Comparison of ENCODE assay signal across 16 cellular contexts in the genomic region with DNA sequence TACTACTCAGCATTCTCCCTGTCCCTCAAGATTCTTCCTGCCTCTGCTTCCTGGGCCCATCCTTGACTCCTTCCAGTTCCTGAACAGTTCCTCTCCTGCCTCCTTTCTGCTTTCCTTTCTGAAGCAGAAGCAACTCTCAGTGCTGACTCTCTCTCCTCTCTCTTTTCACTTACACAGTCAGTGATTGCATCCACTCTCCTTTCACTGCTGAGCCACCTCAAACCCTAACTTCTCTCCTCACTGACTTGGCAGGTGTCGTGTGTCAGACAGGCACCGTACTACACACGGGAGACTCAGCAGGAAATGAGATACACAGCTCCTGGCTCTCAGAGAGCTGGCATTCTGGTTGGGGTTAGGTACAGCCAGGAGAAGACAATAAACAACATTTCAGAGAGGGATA. TPM values are rescaled to one million over a fixed set of nuclear protein-coding genes. Genes with fewer than 3 reads are reported as not detected.
DNase-seq lines count a peak whose midpoint lies in the region; ATAC-seq, FAIRE-seq and TF ChIP-seq lines count a peak whose summit lies in the region.
"Had no signal": no experiment of that assay in that cellular context is flagged by ENCODE, and none has a peak within 500 bp of the region (broad histone marks: within the 10 kb centered on the region; RNA-seq: fewer than 3 reads in every experiment).

No MANE protein-coding gene starts in this region.

- H3K9me3 ChIP-seq in CD4-positive, alpha-beta T cell (ENCODE audit: control insufficient read depth, low read length) = no peaks in the 10 kb centered on the region
- no peaks in the 10 kb centered on the region for H3K9me3 ChIP-seq in kidney (ENCODE audit: control insufficient read depth in 1 of 2, low read length in 2 of 2)
- H3K9me3 ChIP-seq: gastrocnemius medialis, sigmoid colon had no signal

- H3K9me3 Mint-ChIP-seq in CD4-positive, alpha-beta T cell = no peaks in the 10 kb centered on the region
- H3K9me3 Mint-ChIP-seq in activated CD4-positive, alpha-beta memory T cell treated with anti-CD3 and anti-CD28 coated beads for 36 hours = no peaks in the 10 kb centered on the region
- no peaks in the 10 kb centered on the region for H3K9me3 Mint-ChIP-seq in immature natural killer cell

- H3K36me3 ChIP-seq in ACC112 (ENCODE audit: insufficient read depth, low read length) (peaks cover 6% of the 10 kb centered on the region; the same call in 1 of the 2 replicates), kidney (ENCODE audit: control insufficient read depth in 1 of 2, insufficient read depth in 2 of 2, low read length in 2 of 2) (peaks cover 10 to 13% of the 10 kb centered on the region in 2 donors)

- POLR2A ChIA-PET in CD4-positive, alpha-beta T cell (lab: Charles Lee) = no interaction called here
- POLR2A ChIA-PET in activated CD4-positive, alpha-beta memory T cell treated with anti-CD3 and anti-CD28 coated beads for 36 hours (lab: Charles Lee) = no interaction called here

- H3K27me3 ChIP-seq in ACC112 (ENCODE audit: insufficient read depth, low read length) = no peaks in the 10 kb centered on the region
- H3K27me3 ChIP-seq in CD4-positive, alpha-beta T cell (ENCODE audit: control insufficient read depth, insufficient read depth, low read length) = no peaks in the 10 kb centered on the region
- H3K27me3 ChIP-seq: gastrocnemius medialis, sigmoid colon had no signal

- no peak for ATAC-seq in CD4-positive, alpha-beta T cell (ENCODE audit: poor library complexity)
- ATAC-seq in SK-N-SH treated with all-trans-retinoic acid at 6 μM for 48 hours (no peak), GM18498 (IDR thresholded peaks at IDR 0.05; ENCODE audit: unreplicated experiment) (no peak)
- ATAC-seq: gastrocnemius medialis had no signal

- no peak overlapping the region for H2AFZ ChIP-seq in ACC112 (ENCODE audit: low read length, unreplicated experiment)

- H3K9ac ChIP-seq in kidney (ENCODE audit: low read length in 2 of 2) = no peak overlapping the region

- CTCF ChIA-PET in CD4-positive, alpha-beta T cell (lab: Charles Lee) = no interaction called here
- CTCF ChIA-PET in activated CD4-positive, alpha-beta memory T cell treated with anti-CD3 and anti-CD28 coated beads for 36 hours (lab: Charles Lee) = interaction anchor here (0.7 kb wide), 1 partner anchor 72 kb away, joined by 4 read pairs; no protein-coding TSS in a partner anchor

- H3K4me1 Mint-ChIP-seq in CD4-positive, alpha-beta T cell (ENCODE audit: low read depth) = peaks cover 37% of the 10 kb centered on the region
- H3K4me1 Mint-ChIP-seq in activated CD4-positive, alpha-beta memory T cell treated with anti-CD3 and anti-CD28 coated beads for 36 hours (ENCODE audit: low read depth) = peaks cover 23% of the 10 kb centered on the region
- H3K4me1 Mint-ChIP-seq in immature natural killer cell = peaks cover 29 to 37% of the 10 kb centered on the region in 2 donors

- DNase-seq in CD4-positive, alpha-beta T cell = no peak
- DNase-seq in activated CD4-positive, alpha-beta memory T cell treated with anti-CD3 and anti-CD28 coated beads for 36 hours = peak; percentile 45
- DNase-seq in immature natural killer cell (no peak), kidney (no peak)
- DNase-seq: anterior cingulate cortex, gastrocnemius medialis, NCI-H1092, NCI-H524, sigmoid colon, T-helper 9 cell had no signal

- H3K27ac ChIP-seq in ACC112 (ENCODE audit: low read depth, low read length) (peak overlapping the region; percentile 2; the same call in 1 of the 2 replicates), kidney (ENCODE audit: low read depth in 2 of 2, low read length in 2 of 2) (no peak overlapping the region)
- H3K27ac ChIP-seq in CD4-positive, alpha-beta T cell (ENCODE audit: low read depth, low read length) = no peak overlapping the region
- H3K27ac ChIP-seq: sigmoid colon had no signal

- intact Hi-C loops in CD4-positive, alpha-beta T cell (cut with DNase I, micrococcal nuclease) = no loop called here
- intact Hi-C loops in activated CD4-positive, alpha-beta memory T cell treated with anti-CD3 and anti-CD28 coated beads for 36 hours (cut with micrococcal nuclease) = no loop called here
- intact Hi-C loops in kidney (cut with DNase I) = no loop called here

- no peak for FAIRE-seq in kidney (lab: Jason Lieb, UNC)

- peaks cover 19% of the 10 kb centered on the region for H3K79me2 ChIP-seq in ACC112 (ENCODE audit: control insufficient read depth, insufficient read depth, low read length, unreplicated experiment)

- peaks cover 78% of the 10 kb centered on the region for H3K36me3 Mint-ChIP-seq in CD4-positive, alpha-beta T cell (ENCODE audit: low read depth)
- peaks cover 19% of the 10 kb centered on the region for H3K36me3 Mint-ChIP-seq in activated CD4-positive, alpha-beta memory T cell treated with anti-CD3 and anti-CD28 coated beads for 36 hours
- H3K36me3 Mint-ChIP-seq in immature natural killer cell = peaks cover 5 to 18% (median 14%) of the 10 kb centered on the region in 3 donors

- no peak overlapping the region for H3K4me3 Mint-ChIP-seq in CD4-positive, alpha-beta T cell
- no peak overlapping the region for H3K4me3 Mint-ChIP-seq in activated CD4-positive, alpha-beta memory T cell treated with anti-CD3 and anti-CD28 coated beads for 36 hours
- H3K4me3 Mint-ChIP-seq in immature natural killer cell = no peak overlapping the region

- peak overlapping the region; percentile 18 for H3K27ac Mint-ChIP-seq in CD4-positive, alpha-beta T cell
- H3K27ac Mint-ChIP-seq in activated CD4-positive, alpha-beta memory T cell treated with anti-CD3 and anti-CD28 coated beads for 36 hours = peak overlapping the region; percentile 75
- H3K27ac Mint-ChIP-seq in immature natural killer cell = peak overlapping the region; percentile 0 to 63 (median 42)

- TF ChIP-seq CTCF in CD4-positive, alpha-beta T cell (IDR thresholded peaks at IDR 0.05) = no peak
- no peak for TF ChIP-seq CTCF in kidney (IDR thresholded peaks at IDR 0.05; ENCODE audit: borderline replicate concordance, extremely low read depth, insufficient read depth)

- no peaks in the 10 kb centered on the region for H3K27me3 Mint-ChIP-seq in CD4-positive, alpha-beta T cell
- H3K27me3 Mint-ChIP-seq in activated CD4-positive, alpha-beta memory T cell treated with anti-CD3 and anti-CD28 coated beads for 36 hours = no peaks in the 10 kb centered on the region
- peaks cover 0 to 3% (median 1%) of the 10 kb centered on the region in 3 donors for H3K27me3 Mint-ChIP-seq in immature natural killer cell (ENCODE audit: low read depth in 3 of 3)

- H3K4me3 ChIP-seq in ACC112 (ENCODE audit: low read depth, low read length) = no peak overlapping the region
- H3K4me3 ChIP-seq in kidney (ENCODE audit: low read length in 2 of 2) = no peak overlapping the region
- H3K4me3 ChIP-seq: gastrocnemius medialis, sigmoid colon had no signal

- peaks cover 17% of the 10 kb centered on the region for H3K4me1 ChIP-seq in ACC112 (ENCODE audit: control insufficient read depth, insufficient read depth, low read length, unreplicated experiment)
- peaks cover 9 to 10% of the 10 kb centered on the region in 2 donors for H3K4me1 ChIP-seq in kidney (ENCODE audit: control insufficient read depth in 1 of 2, insufficient read depth in 1 of 2, low read depth in 1 of 2, low read length in 2 of 2)

TF ChIP-seq in SK-N-SH treated with all-trans-retinoic acid at 6 μM for 48 hours, 23 proteins besides CTCF, POLR2A, EP300 and RAD21 (continues in another document):
- TF ChIP-seq BACH2 (CRISPR knock-in tag; IDR thresholded peaks at IDR 0.05; ENCODE audit: borderline replicate concordance) (no peak), GLIS3 (CRISPR knock-in tag; IDR thresholded peaks at IDR 0.05) (no peak), TOX (CRISPR knock-in tag; IDR thresholded peaks at IDR 0.05; ENCODE audit: borderline replicate concordance) (no peak), ZFP30 (CRISPR knock-in tag; IDR thresholded peaks at IDR 0.05) (no peak)

RNA-seq across cellular contexts. Expression of a gene that starts 5.6 kb away (rescaled TPM):
- 10 to 100 TPM; 52.3 to 59.3 TPM for total RNA-seq in CD4-positive, alpha-beta T cell
- total RNA-seq in activated CD4-positive, alpha-beta memory T cell treated with anti-CD3 and anti-CD28 coated beads for 36 hours = 10 to 100 TPM; 29.1 to 29.6 TPM
- 10 to 100 TPM; 43.6 to 53.7 (median 47.0) TPM for polyA plus RNA-seq in immature natural killer cell
- 48.7 TPM for total RNA-seq in kidney
- polyA plus RNA-seq in kidney (ENCODE audit: insufficient read depth, low read depth, low replicate concordance) = 50.2 TPM

RNA-seq across cellular contexts. Expression of a gene that starts 9.1 kb away (rescaled TPM):
- not detected for total RNA-seq in CD4-positive, alpha-beta T cell
- not detected for total RNA-seq in activated CD4-positive, alpha-beta memory T cell treated with anti-CD3 and anti-CD28 coated beads for 36 hours
- polyA plus RNA-seq in immature natural killer cell (1 to 10 TPM in 1 of 3 donors, not detected in 2; 2.5 TPM), kidney (ENCODE audit: insufficient read depth, low read depth, low replicate concordance) (not detected)
- total RNA-seq in kidney = not detected
- total RNA-seq: activated CD8-positive, alpha-beta memory T cell treated with anti-CD3 and anti-CD28 coated beads for 36 hours; gastrocnemius medialis; kidney epithelial cell; sigmoid colon; subcutaneous adipose tissue had no signal
- polyA plus RNA-seq: sigmoid colon had no signal

RNA-seq across cellular contexts. Expression of a gene that starts 16.7 kb away (rescaled TPM):
- under 1 TPM; 0.49 to 0.67 TPM for total RNA-seq in CD4-positive, alpha-beta T cell
- 1 to 10 TPM; 1.4 to 1.8 TPM for total RNA-seq in activated CD4-positive, alpha-beta memory T cell treated with anti-CD3 and anti-CD28 coated beads for 36 hours
- polyA plus RNA-seq in immature natural killer cell = 1 to 10 TPM; 4.6 to 9.7 (median 6.1) TPM
- 2.5 TPM for total RNA-seq in kidney
- polyA plus RNA-seq in kidney (ENCODE audit: insufficient read depth, low read depth, low replicate concordance) = 4.6 TPM
- total RNA-seq: kidney epithelial cell had no signal

RNA-seq across cellular contexts. Expression of a gene that starts 17.6 kb away (rescaled TPM):
- total RNA-seq in CD4-positive, alpha-beta T cell = not detected
- not detected for total RNA-seq in activated CD4-positive, alpha-beta memory T cell treated with anti-CD3 and anti-CD28 coated beads for 36 hours
- polyA plus RNA-seq in immature natural killer cell (not detected), kidney (ENCODE audit: insufficient read depth, low read depth, low replicate concordance) (not detected)
- not detected for total RNA-seq in kidney
- total RNA-seq: activated CD8-positive, alpha-beta memory T cell treated with anti-CD3 and anti-CD28 coated beads for 36 hours; gastrocnemius medialis; kidney epithelial cell; subcutaneous adipose tissue had no signal

RNA-seq across cellular contexts. Expression of a gene that starts 24.0 kb away (rescaled TPM):
- not detected for total RNA-seq in CD4-positive, alpha-beta T cell
- total RNA-seq in activated CD4-positive, alpha-beta memory T cell treated with anti-CD3 and anti-CD28 coated beads for 36 hours = not detected
- polyA plus RNA-seq in immature natural killer cell = not detected
- total RNA-seq in kidney = not detected
- not detected for polyA plus RNA-seq in kidney (ENCODE audit: insufficient read depth, low read depth, low replicate concordance)
- total RNA-seq: activated CD8-positive, alpha-beta memory T cell treated with anti-CD3 and anti-CD28 coated beads for 36 hours; gastrocnemius medialis; kidney epithelial cell; sigmoid colon; subcutaneous adipose tissue had no signal

Comparison
In these comparisons a context has a peak if more than half of its experiments do, and no peak if none do; other contexts are left out.
1. H3K27ac Mint-ChIP-seq: peak in every context shown above with its lines; median percentile 75 in activated CD4-positive, alpha-beta memory T cell treated with anti-CD3 and anti-CD28 coated beads for 36 hours; 42 in immature natural killer cell; 18 in CD4-positive, alpha-beta T cell.